ENCODE assay signal across 21 cellular contexts in genomic region chr15:70267306-70267705, GRCh38.
A peak's percentile ranks its signal among the peaks of the same experiment; 100 is the strongest.
DNase-seq lines count a peak whose midpoint lies in the region; ATAC-seq and TF ChIP-seq lines count a peak whose summit lies in the region.
"Had no signal": no experiment of that assay in that cellular context is flagged by ENCODE, and none has a peak within 500 bp of the region (broad histone marks: within the 10 kb centered on the region; RNA-seq: fewer than 3 reads in every experiment).

No MANE protein-coding gene starts in this region.

- H3K27me3 Mint-ChIP-seq in CD14-positive monocyte (ENCODE audit: low read depth in 3 of 3) (peaks cover 5 to 13% (median 6%) of the 10 kb centered on the region in 3 donors), activated B cell treated with CpG ODN at 0.5 μM for 24 hours (no peaks in the 10 kb centered on the region), memory B cell (peaks cover 2% of the 10 kb centered on the region)

- no peak overlapping the region for H3K4me3 ChIP-seq in OCI-LY7 (ENCODE audit: low read depth, low read length, poor library complexity, severe bottlenecking)
- H3K4me3 ChIP-seq: prostate gland, tibial nerve had no signal

- H3K36me3 ChIP-seq in OCI-LY7 (ENCODE audit: insufficient read depth, low read length) = no peaks in the 10 kb centered on the region
- H3K36me3 ChIP-seq: prostate gland, tibial nerve had no signal

- no peak overlapping the region for H3K27ac ChIP-seq in OCI-LY7 (ENCODE audit: low read depth, low read length, poor library complexity, severe bottlenecking)
- H3K27ac ChIP-seq: prostate gland had no signal

- no peaks in the 10 kb centered on the region for H3K79me2 ChIP-seq in OCI-LY7 (ENCODE audit: insufficient read depth, low read depth, low read length)

- peaks cover 0 to 3% (median 0%) of the 10 kb centered on the region in 7 donors for H3K9me3 Mint-ChIP-seq in CD14-positive monocyte
- H3K9me3 Mint-ChIP-seq in activated B cell treated with CpG ODN at 0.5 μM for 24 hours = no peaks in the 10 kb centered on the region
- no peaks in the 10 kb centered on the region for H3K9me3 Mint-ChIP-seq in memory B cell
- no peaks in the 10 kb centered on the region for H3K9me3 Mint-ChIP-seq in stimulated activated effector memory CD8-positive, alpha-beta T cell treated with anti-CD3 and anti-CD28 coated beads, Interleukin-12 subunit alpha, Interleukin-12 subunit beta, amount 100 ng/mL, for 72 hours
- H3K9me3 Mint-ChIP-seq: activated naive CD4-positive, alpha-beta T cell treated with anti-CD3 and anti-CD28 coated beads, Interleukin-2, amount 10 ng/mL, durations not matched to agents 7 days and 5 days; IgD-negative memory B cell; stimulated activated naive CD8-positive, alpha-beta T cell treated with anti-CD3 and anti-CD28 coated beads, Interleukin-15, Interleukin-2, amounts not matched to agents 100 ng/mL and 50 ng/mL, for 24 hours; WTC11 had no signal

- POLR2A ChIA-PET in activated B cell treated with CpG ODN at 0.5 μM for 24 hours (lab: Charles Lee) (interaction anchor here (0.6 to 3.5 kb wide), 6 partner anchors 8 to 237 kb away, joined by 3 to 30 read pairs (median 4); partner anchors contain the start of gene TLE3), OCI-LY7 (lab: Charles Lee) (no interaction called here)

- peaks cover 94% of the 10 kb centered on the region for H3K4me1 Mint-ChIP-seq in CD14-positive monocyte
- peaks cover 96% of the 10 kb centered on the region for H3K4me1 Mint-ChIP-seq in activated B cell treated with CpG ODN at 0.5 μM for 24 hours
- peaks cover 56% of the 10 kb centered on the region for H3K4me1 Mint-ChIP-seq in memory B cell
- peaks cover 43% of the 10 kb centered on the region for H3K4me1 Mint-ChIP-seq in stimulated activated effector memory CD8-positive, alpha-beta T cell treated with anti-CD3 and anti-CD28 coated beads, Interleukin-12 subunit alpha, Interleukin-12 subunit beta, amount 100 ng/mL, for 72 hours

- no peak overlapping the region for H3K4me2 ChIP-seq in OCI-LY7 (ENCODE audit: low read length)

- H3K4me3 Mint-ChIP-seq in CD14-positive monocyte (peak overlapping the region; percentile 1 to 76), activated B cell treated with CpG ODN at 0.5 μM for 24 hours (no peak overlapping the region), memory B cell (no peak overlapping the region)
- peak overlapping the region; percentile 23 for H3K4me3 Mint-ChIP-seq in stimulated activated effector memory CD8-positive, alpha-beta T cell treated with anti-CD3 and anti-CD28 coated beads, Interleukin-12 subunit alpha, Interleukin-12 subunit beta, amount 100 ng/mL, for 72 hours
- H3K4me3 Mint-ChIP-seq: activated CD8-positive, alpha-beta memory T cell treated with anti-CD3 and anti-CD28 coated beads, Interleukin-2, amount 10 ng/mL, durations not matched to agents 7 days and 5 days; activated naive CD4-positive, alpha-beta T cell treated with anti-CD3 and anti-CD28 coated beads, Interleukin-2, amount 10 ng/mL, durations not matched to agents 7 days and 5 days; stimulated activated naive CD8-positive, alpha-beta T cell treated with anti-CD3 and anti-CD28 coated beads, Interleukin-15, Interleukin-2, amounts not matched to agents 100 ng/mL and 50 ng/mL, for 24 hours; WTC11 had no signal

- TF ChIP-seq CTCF in CD14-positive monocyte (IDR thresholded peaks at IDR 0.05) (no peak), activated B cell treated with CpG ODN at 0.5 μM for 24 hours (IDR thresholded peaks at IDR 0.05) (no peak), OCI-LY7 (conservative IDR thresholded peaks at IDR 0.05; ENCODE audit: low read length) (no peak)

- CTCF ChIA-PET in activated B cell treated with CpG ODN at 0.5 μM for 24 hours (lab: Charles Lee) = interaction anchor here (1.1 to 2.2 kb wide), 2 partner anchors 8 to 200 kb away, joined by 3 to 11 read pairs; no protein-coding TSS in a partner anchor
- CTCF ChIA-PET in OCI-LY7 (lab: Charles Lee; ENCODE audit: unreplicated experiment) = no interaction called here

- H3K4me1 ChIP-seq in OCI-LY7 (ENCODE audit: insufficient read depth, low read length, poor library complexity, severe bottlenecking) = peaks cover 47% of the 10 kb centered on the region
- H3K4me1 ChIP-seq: prostate gland had no signal

- no TSS peak for BruUV-seq in OCI-LY7 (replicated peaks; lab: Mats Ljungman, UMichigan)

- ATAC-seq in activated B cell treated with CpG ODN at 0.5 μM for 24 hours (ENCODE audit: low read depth) (no peak), memory B cell (ENCODE audit: low read depth) (no peak)
- no peak for ATAC-seq in stimulated activated effector memory CD8-positive, alpha-beta T cell treated with anti-CD3 and anti-CD28 coated beads, Interleukin-12 subunit alpha, Interleukin-12 subunit beta, amount 100 ng/mL, for 72 hours
- ATAC-seq: activated CD8-positive, alpha-beta memory T cell treated with anti-CD3 and anti-CD28 coated beads, Interleukin-2, amount 10 ng/mL, durations not matched to agents 7 days and 5 days; WTC11 had no signal

- H2AFZ ChIP-seq in OCI-LY7 (ENCODE audit: low read length) = no peak overlapping the region

- H3K36me3 Mint-ChIP-seq in CD14-positive monocyte (peaks cover 22 to 25% of the 10 kb centered on the region in 2 donors), activated B cell treated with CpG ODN at 0.5 μM for 24 hours (ENCODE audit: low read depth) (no peaks in the 10 kb centered on the region), memory B cell (no peaks in the 10 kb centered on the region)
- H3K36me3 Mint-ChIP-seq in stimulated activated effector memory CD8-positive, alpha-beta T cell treated with anti-CD3 and anti-CD28 coated beads, Interleukin-12 subunit alpha, Interleukin-12 subunit beta, amount 100 ng/mL, for 72 hours = no peaks in the 10 kb centered on the region
- H3K36me3 Mint-ChIP-seq: activated CD8-positive, alpha-beta memory T cell treated with anti-CD3 and anti-CD28 coated beads, Interleukin-2, amount 10 ng/mL, durations not matched to agents 7 days and 5 days; activated naive CD4-positive, alpha-beta T cell treated with anti-CD3 and anti-CD28 coated beads, Interleukin-2, amount 10 ng/mL, durations not matched to agents 7 days and 5 days; IgD-negative memory B cell; WTC11 had no signal

- H4K20me1 ChIP-seq in OCI-LY7 (ENCODE audit: insufficient read depth, low read length) = no peaks in the 10 kb centered on the region

- intact Hi-C loops in CD14-positive monocyte (cut with micrococcal nuclease) (loop anchor here (2.0 to 10.0 kb wide), 6 partner anchors 75 to 241 kb away; no protein-coding TSS in a partner anchor), activated B cell treated with CpG ODN at 0.5 μM for 24 hours (cut with micrococcal nuclease) (loop anchor here (5.0 to 10.0 kb wide), 3 partner anchors 120 to 693 kb away; no protein-coding TSS in a partner anchor), OCI-LY7 (cut with micrococcal nuclease; ENCODE audit: unreplicated experiment) (no loop called here)

- no peaks in the 10 kb centered on the region for H3K9me2 ChIP-seq in OCI-LY7 (ENCODE audit: insufficient read depth, low read length)

- DNase-seq in CD14-positive monocyte (ENCODE audit: low spot score) (no peak), activated B cell treated with CpG ODN at 0.5 μM for 24 hours (no peak), memory B cell (ENCODE audit: low spot score in 2 of 2) (no peak), NCI-H1694 (lab: John Stamatoyannopoulos, UW) (no peak), OCI-LY7 (ENCODE audit: low spot score) (no peak)
- no peak for DNase-seq in stimulated activated effector memory CD8-positive, alpha-beta T cell treated with anti-CD3 and anti-CD28 coated beads, Interleukin-12 subunit alpha, Interleukin-12 subunit beta, amount 100 ng/mL, for 72 hours (ENCODE audit: low spot score in 2 of 2)
- DNase-seq in activated T-cell treated with anti-CD3 and anti-CD28 coated beads, Interleukin-2, amount 50 U/mL, for 48 hours = no peak
- no peak for DNase-seq in activated CD8-positive, alpha-beta memory T cell treated with anti-CD3 and anti-CD28 coated beads, Interleukin-2, amount 50 U/mL, for 48 hours
- DNase-seq: activated CD8-positive, alpha-beta memory T cell treated with anti-CD3 and anti-CD28 coated beads, Interleukin-2, amount 10 ng/mL, durations not matched to agents 7 days and 5 days; activated naive CD4-positive, alpha-beta T cell treated with anti-CD3 and anti-CD28 coated beads, Interleukin-2, amount 10 ng/mL, durations not matched to agents 7 days and 5 days; COR-L47; DMS79 treated with DMSO at 0.1 percent for 48 hours; NCI-H1092 treated with DMSO at 0.1 percent for 48 hours; NCI-H1930; NCI-H524 treated with DMSO at 0.1 percent for 48 hours; SHP77 treated with DMSO at 0.1 percent for 48 hours had no signal

- H3K9me3 ChIP-seq in OCI-LY7 (ENCODE audit: low read length) = no peaks in the 10 kb centered on the region
- H3K9me3 ChIP-seq: prostate gland, tibial nerve had no signal

- H3K27ac Mint-ChIP-seq in CD14-positive monocyte = peak overlapping the region; percentile 99 to 100 (median 100)
- peak overlapping the region; percentile 15 for H3K27ac Mint-ChIP-seq in activated B cell treated with CpG ODN at 0.5 μM for 24 hours
- peak overlapping the region; percentile 12 for H3K27ac Mint-ChIP-seq in memory B cell
- peak overlapping the region; percentile 55 for H3K27ac Mint-ChIP-seq in stimulated activated effector memory CD8-positive, alpha-beta T cell treated with anti-CD3 and anti-CD28 coated beads, Interleukin-12 subunit alpha, Interleukin-12 subunit beta, amount 100 ng/mL, for 72 hours
- H3K27ac Mint-ChIP-seq: activated CD8-positive, alpha-beta memory T cell treated with anti-CD3 and anti-CD28 coated beads, Interleukin-2, amount 10 ng/mL, durations not matched to agents 7 days and 5 days; activated naive CD4-positive, alpha-beta T cell treated with anti-CD3 and anti-CD28 coated beads, Interleukin-2, amount 10 ng/mL, durations not matched to agents 7 days and 5 days; IgD-negative memory B cell; stimulated activated naive CD8-positive, alpha-beta T cell treated with anti-CD3 and anti-CD28 coated beads, Interleukin-15, Interleukin-2, amounts not matched to agents 100 ng/mL and 50 ng/mL, for 24 hours had no signal

Comparison
In these comparisons a context has a peak if more than half of its experiments do, and no peak if none do; other contexts are left out.
1. H3K27ac Mint-ChIP-seq: peak in every context shown above with its lines; median percentile 100 in CD14-positive monocyte; 55 in stimulated activated effector memory CD8-positive, alpha-beta T cell treated with anti-CD3 and anti-CD28 coated beads, Interleukin-12 subunit alpha, Interleukin-12 subunit beta, amount 100 ng/mL, for 72 hours; 15 in activated B cell treated with CpG ODN at 0.5 μM for 24 hours; 12 in memory B cell.
2. H3K4me3 Mint-ChIP-seq: peak in CD14-positive monocyte (2 of 2) and stimulated activated effector memory CD8-positive, alpha-beta T cell treated with anti-CD3 and anti-CD28 coated beads, Interleukin-12 subunit alpha, Interleukin-12 subunit beta, amount 100 ng/mL, for 72 hours (single experiment); none in activated B cell treated with CpG ODN at 0.5 μM for 24 hours (single experiment) and memory B cell (single experiment).